ENCODE assay signal across 10 cellular contexts in the genomic region with DNA sequence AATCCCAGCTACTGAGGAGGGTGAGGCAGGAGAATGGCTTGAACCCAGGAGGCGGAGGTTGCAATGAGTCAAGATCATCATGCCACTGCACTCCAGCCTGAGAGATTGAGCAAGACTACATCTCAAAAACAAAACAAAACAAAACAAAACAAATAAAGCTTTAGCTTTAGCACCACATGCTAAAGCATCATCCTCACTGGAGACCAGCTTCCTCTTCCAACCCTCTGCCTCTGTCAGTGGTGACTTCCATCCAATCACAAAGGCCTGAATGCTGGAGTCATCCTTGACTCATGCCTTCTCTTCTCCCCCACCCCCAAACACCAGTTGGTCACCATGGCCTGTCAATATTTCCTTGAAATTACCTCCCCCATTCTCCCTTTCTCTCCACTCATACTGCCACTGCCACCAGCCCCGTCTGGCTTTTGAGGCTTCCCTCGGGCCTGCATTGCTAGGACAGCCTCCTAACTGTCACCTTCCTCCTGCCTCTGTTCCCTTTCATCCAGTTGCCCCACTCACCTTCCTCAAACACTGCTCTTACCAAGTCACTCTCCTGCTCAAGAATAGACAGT. TPM values are rescaled to one million over a fixed set of nuclear protein-coding genes. Genes with fewer than 3 reads are reported as not detected.
DNase-seq lines count a peak whose midpoint lies in the region; ATAC-seq lines count a peak whose summit lies in the region.
"Had no signal": no experiment of that assay in that cellular context is flagged by ENCODE, and none has a peak within 500 bp of the region (broad histone marks: within the 10 kb centered on the region; RNA-seq: fewer than 3 reads in every experiment).

No MANE protein-coding gene starts in this region.

- CTCF ChIA-PET in activated CD4-positive, alpha-beta T cell treated with anti-CD3 and anti-CD28 coated beads for 36 hours (lab: Charles Lee), result interaction anchor here (0.5 to 5.0 kb wide), 19 partner anchors 9 to 1541 kb away, joined by 3 to 33 read pairs (median 4); no protein-coding TSS in a partner anchor

- POLR2A ChIA-PET in activated CD4-positive, alpha-beta T cell treated with anti-CD3 and anti-CD28 coated beads for 36 hours (lab: Charles Lee), result interaction anchor here (1.0 kb wide), 1 partner anchor 103 kb away, joined by 3 read pairs; a partner anchor contains a TSS

- no peaks in the 10 kb centered on the region for H3K9me3 Mint-ChIP-seq in activated CD4-positive, alpha-beta T cell treated with anti-CD3 and anti-CD28 coated beads for 36 hours (ENCODE audit: low read depth)
- H3K9me3 Mint-ChIP-seq: nephron had no signal

- H3K27me3 Mint-ChIP-seq in activated CD4-positive, alpha-beta T cell treated with anti-CD3 and anti-CD28 coated beads for 36 hours, result no peaks in the 10 kb centered on the region

- H3K27ac Mint-ChIP-seq in activated CD4-positive, alpha-beta T cell treated with anti-CD3 and anti-CD28 coated beads for 36 hours, result no peak overlapping the region

- peaks cover 13% of the 10 kb centered on the region for H3K4me1 Mint-ChIP-seq in activated CD4-positive, alpha-beta T cell treated with anti-CD3 and anti-CD28 coated beads for 36 hours

- peak; percentile 88 for ATAC-seq in activated CD4-positive, alpha-beta T cell treated with anti-CD3 and anti-CD28 coated beads for 36 hours

- DNase-seq in activated CD4-positive, alpha-beta T cell treated with anti-CD3 and anti-CD28 coated beads for 36 hours, result peak; percentile 64
- DNase-seq in activated CD4-positive, alpha-beta T cell treated with anti-CD3 and anti-CD28 coated beads for 1 hour, result no peak
- DNase-seq in OCI-M1 (lab: John Stamatoyannopoulos, UW) (peak; percentile 84), epithelial cell of prostate (ENCODE audit: low read depth, low spot score) (peak; percentile 98), KG1 (lab: John Stamatoyannopoulos, UW) (no peak), NCI-H2171 treated with DMSO at 0.1 percent for 48 hours (lab: John Stamatoyannopoulos, UW) (no peak), COR-L47 (lab: John Stamatoyannopoulos, UW) (no peak)
- DNase-seq in stimulated activated CD8-positive, alpha-beta memory T cell treated with anti-CD3 and anti-CD28 coated beads, Interleukin-4, amount 100 ng/mL, for 48 hours, result peak; percentile 56

- no peaks in the 10 kb centered on the region for H3K36me3 Mint-ChIP-seq in activated CD4-positive, alpha-beta T cell treated with anti-CD3 and anti-CD28 coated beads for 36 hours (ENCODE audit: low read depth)

- H3K27ac ChIP-seq in epithelial cell of prostate, result peak overlapping the region; percentile 90
- H3K27ac ChIP-seq: C4-2B had no signal

- no peak overlapping the region for H3K4me3 Mint-ChIP-seq in activated CD4-positive, alpha-beta T cell treated with anti-CD3 and anti-CD28 coated beads for 36 hours
- H3K4me3 Mint-ChIP-seq: nephron had no signal

- intact Hi-C loops in activated CD4-positive, alpha-beta T cell treated with anti-CD3 and anti-CD28 coated beads for 36 hours (cut with DNase I, micrococcal nuclease), result no loop called here

RNA-seq across cellular contexts. Expression of a gene that starts 1.4 kb away (rescaled TPM):
- under 1 TPM; 0.73 to 0.74 TPM for total RNA-seq in activated CD4-positive, alpha-beta T cell treated with anti-CD3 and anti-CD28 coated beads for 36 hours

RNA-seq across cellular contexts. Expression of a gene that starts 18.8 kb away (rescaled TPM):
- 1 to 10 TPM in 1 of 2 experiments, under 1 TPM in 1; 0.98 to 1.7 TPM for total RNA-seq in activated CD4-positive, alpha-beta T cell treated with anti-CD3 and anti-CD28 coated beads for 36 hours

RNA-seq across cellular contexts. Expression of a gene that starts 35.9 kb away (rescaled TPM):
- total RNA-seq in activated CD4-positive, alpha-beta T cell treated with anti-CD3 and anti-CD28 coated beads for 36 hours, result 10 to 100 TPM; 38.6 to 58.0 TPM

RNA-seq across cellular contexts. Expression of a gene that starts 58.2 kb away (rescaled TPM):
- 10 to 100 TPM; 95.2 to 98.7 TPM for total RNA-seq in activated CD4-positive, alpha-beta T cell treated with anti-CD3 and anti-CD28 coated beads for 36 hours

Comparison
In these comparisons a context has a peak if more than half of its experiments do, and no peak if none do; other contexts are left out.
1. DNase-seq: peak in activated CD4-positive, alpha-beta T cell treated with anti-CD3 and anti-CD28 coated beads for 36 hours (single experiment), OCI-M1 (single experiment), epithelial cell of prostate (single experiment) and stimulated activated CD8-positive, alpha-beta memory T cell treated with anti-CD3 and anti-CD28 coated beads, Interleukin-4, amount 100 ng/mL, for 48 hours (single experiment); none in activated CD4-positive, alpha-beta T cell treated with anti-CD3 and anti-CD28 coated beads for 1 hour (single experiment), KG1 (single experiment), NCI-H2171 treated with DMSO at 0.1 percent for 48 hours (single experiment) and COR-L47 (single experiment).